In the genomic region with DNA sequence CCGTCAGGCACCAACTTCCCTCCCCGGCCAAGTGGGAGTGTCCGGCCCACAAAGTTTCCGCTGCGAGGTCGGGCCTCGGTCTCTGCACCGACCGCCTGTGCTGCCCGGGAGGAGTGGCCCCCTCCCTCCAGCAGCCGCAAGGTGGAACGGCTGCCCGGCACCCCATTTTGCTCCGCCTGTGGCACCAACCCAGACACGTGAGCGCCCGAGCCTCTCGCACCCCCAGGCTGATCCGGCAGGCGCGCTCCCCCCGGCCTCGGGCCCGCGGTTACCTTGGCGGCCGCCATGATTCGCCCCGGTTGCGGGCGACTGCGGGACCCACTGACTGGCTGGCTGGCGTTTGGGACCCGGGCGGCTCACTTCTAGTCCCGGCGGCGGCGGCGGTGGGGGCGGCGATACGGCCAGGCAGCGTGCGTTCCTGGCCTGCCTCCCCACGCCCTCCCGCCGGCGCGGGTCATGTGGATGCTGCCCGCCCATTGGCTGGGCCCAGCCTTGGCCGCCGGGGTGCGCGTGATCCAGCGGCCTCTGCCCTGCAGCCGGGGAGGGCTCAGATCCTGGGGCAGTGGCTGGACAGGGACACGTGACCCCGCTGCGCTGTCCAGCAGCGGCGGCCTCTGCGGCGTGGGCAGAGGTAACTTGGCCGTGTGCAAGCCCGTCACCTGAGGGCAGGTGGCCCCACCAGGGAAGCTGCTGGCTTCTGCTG, we compare ENCODE assay signal across 8 cellular contexts. TPM values are rescaled to one million over a fixed set of nuclear protein-coding genes. Genes with fewer than 3 reads are reported as not detected.
DNase-seq lines count a peak whose midpoint lies in the region; ATAC-seq, FAIRE-seq and TF ChIP-seq lines count a peak whose summit lies in the region.

A gene with protein sequence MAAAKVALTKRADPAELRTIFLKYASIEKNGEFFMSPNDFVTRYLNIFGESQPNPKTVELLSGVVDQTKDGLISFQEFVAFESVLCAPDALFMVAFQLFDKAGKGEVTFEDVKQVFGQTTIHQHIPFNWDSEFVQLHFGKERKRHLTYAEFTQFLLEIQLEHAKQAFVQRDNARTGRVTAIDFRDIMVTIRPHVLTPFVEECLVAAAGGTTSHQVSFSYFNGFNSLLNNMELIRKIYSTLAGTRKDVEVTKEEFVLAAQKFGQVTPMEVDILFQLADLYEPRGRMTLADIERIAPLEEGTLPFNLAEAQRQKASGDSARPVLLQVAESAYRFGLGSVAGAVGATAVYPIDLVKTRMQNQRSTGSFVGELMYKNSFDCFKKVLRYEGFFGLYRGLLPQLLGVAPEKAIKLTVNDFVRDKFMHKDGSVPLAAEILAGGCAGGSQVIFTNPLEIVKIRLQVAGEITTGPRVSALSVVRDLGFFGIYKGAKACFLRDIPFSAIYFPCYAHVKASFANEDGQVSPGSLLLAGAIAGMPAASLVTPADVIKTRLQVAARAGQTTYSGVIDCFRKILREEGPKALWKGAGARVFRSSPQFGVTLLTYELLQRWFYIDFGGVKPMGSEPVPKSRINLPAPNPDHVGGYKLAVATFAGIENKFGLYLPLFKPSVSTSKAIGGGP (minus strand): TSS at position 429 of the 703 bp plus-strand sequence. CDS start 142 bp downstream, at position 287.

- no peaks in the 10 kb centered on the region for H4K20me1 ChIP-seq in keratinocyte (ENCODE audit: control insufficient read depth, extremely low read depth, insufficient read depth, low read length)

- in situ Hi-C loops in ACHN (cut with HindIII; ENCODE audit: low pct_ligation_motif_present, low pct_unique_long_range_greater_than_20kb, low sequenced_read_pairs) = no loop called here

- peak within 1 kb of the TSS; percentile 88 for H2AFZ ChIP-seq in keratinocyte (ENCODE audit: control insufficient read depth, low read length)

- H3K9ac ChIP-seq in keratinocyte (ENCODE audit: control insufficient read depth, extremely low read depth, insufficient read depth, low read length) = peak within 1 kb of the TSS; percentile 92

- H3K79me2 ChIP-seq in keratinocyte (ENCODE audit: control insufficient read depth, insufficient read depth, low read length) = peaks cover 41% of the 10 kb centered on the region

- H3K4me3 ChIP-seq in keratinocyte (ENCODE audit: control insufficient read depth in 2 of 3, extremely low read depth in 1 of 3, insufficient read depth in 2 of 3, low read depth in 1 of 3, low read length in 3 of 3) = peak within 1 kb of the TSS; percentile 75 to 92 (median 89)

- H3K9me3 ChIP-seq in keratinocyte (ENCODE audit: control insufficient read depth, low read depth, low read length) = no peaks in the 10 kb centered on the region

- no peaks in the 10 kb centered on the region for H3K27me3 ChIP-seq in keratinocyte (ENCODE audit: control insufficient read depth, extremely low read depth, insufficient read depth, low read length)

- peak; percentile 97 for DNase-seq in ACHN
- peak; percentile 56 for DNase-seq in NCI-H2227 treated with DMSO at 0.1 percent for 48 hours (lab: John Stamatoyannopoulos, UW)
- DNase-seq in activated CD4-positive, CD25-positive, alpha-beta regulatory T cell treated with anti-CD3 and anti-CD28 coated beads, Interleukin-2, amount 50 U/mL, for 16 hours (ENCODE audit: low read depth, low spot score) = peak; percentile 20
- peak; percentile 65 for DNase-seq in central memory CD4-positive, alpha-beta T cell
- no peak for DNase-seq in keratinocyte (ENCODE audit: low read depth, low spot score)
- peak; percentile 82 for DNase-seq in stimulated activated CD4-positive, alpha-beta T cell treated with anti-CD3 and anti-CD28 coated beads, Interleukin-15, amount 100 ng/mL, for 24 hours

- ATAC-seq in GM18858 (IDR thresholded peaks at IDR 0.05; ENCODE audit: unreplicated experiment) (peak; percentile 57), HG03066 (IDR thresholded peaks at IDR 0.05; ENCODE audit: low read depth, unreplicated experiment) (peak; percentile 76)

- H3K4me2 ChIP-seq in keratinocyte (ENCODE audit: control insufficient read depth, extremely low read depth, insufficient read depth, low read depth, low read length) = peak within 1 kb of the TSS; percentile 90

- H3K4me1 ChIP-seq in keratinocyte (ENCODE audit: control insufficient read depth, extremely low read depth, insufficient read depth, low read length) = peaks cover 14% of the 10 kb centered on the region

- no peaks in the 10 kb centered on the region for H3K9me1 ChIP-seq in keratinocyte (ENCODE audit: control insufficient read depth, extremely low read depth, insufficient read depth, low read length)

- H3K36me3 ChIP-seq in keratinocyte (ENCODE audit: control insufficient read depth in 2 of 2, extremely low read depth in 1 of 2, insufficient read depth in 2 of 2, low read length in 2 of 2) = no peaks in the 10 kb centered on the region

- no peak for TF ChIP-seq CTCF in keratinocyte (optimal IDR thresholded peaks at IDR 0.05 in 1 of 3, IDR thresholded peaks at IDR 0.05 in 1 of 3, conservative IDR thresholded peaks at IDR 0.05 in 1 of 3; ENCODE audit: extremely low read depth in 1 of 3, insufficient read depth in 2 of 3, low read length in 3 of 3)

- no peak for FAIRE-seq in keratinocyte (lab: Jason Lieb, UNC)

- H3K27ac ChIP-seq in keratinocyte (ENCODE audit: control insufficient read depth, insufficient read depth, low read length) = peak within 1 kb of the TSS; percentile 90

- dilution Hi-C loops in keratinocyte (cut with MboI; ENCODE audit: extremely low pct_ligation_motif_present, low sequenced_read_pairs) = no loop called here

RNA-seq across cellular contexts. Expression of the gene that starts here (rescaled TPM):
- 21.0 to 29.4 TPM (median 25.2 TPM) in 3 replicates for polyA plus RNA-seq in keratinocyte
- polyA plus RNA-seq in keratinocyte (2011; ENCODE audit: low read depth) = 17.9 TPM
- 18.9 and 28.4 TPM in 2 replicates for polyA plus RNA-seq in keratinocyte (2011; cell fraction: cytosol; rRNA removed)
- 29.5 and 32.2 TPM in 2 replicates for polyA plus RNA-seq in keratinocyte (2011; cell fraction: nucleus; rRNA removed)
- 13.1 and 19.7 TPM in 2 replicates for polyA plus RNA-seq in keratinocyte (2012; ENCODE audit: low replicate concordance)
- polyA minus RNA-seq in keratinocyte = 10.1 to 26.7 TPM (median 18.1 TPM) in 3 replicates
- polyA minus RNA-seq in keratinocyte (2011; cell fraction: cytosol; rRNA and poly(A)+ RNA removed) = 23.2 TPM
- 16.2 and 43.4 TPM in 2 replicates for polyA minus RNA-seq in keratinocyte (2011; cell fraction: nucleus; rRNA and poly(A)+ RNA removed)
